22 cellular contexts compared by ENCODE assay signal in the genomic region with DNA sequence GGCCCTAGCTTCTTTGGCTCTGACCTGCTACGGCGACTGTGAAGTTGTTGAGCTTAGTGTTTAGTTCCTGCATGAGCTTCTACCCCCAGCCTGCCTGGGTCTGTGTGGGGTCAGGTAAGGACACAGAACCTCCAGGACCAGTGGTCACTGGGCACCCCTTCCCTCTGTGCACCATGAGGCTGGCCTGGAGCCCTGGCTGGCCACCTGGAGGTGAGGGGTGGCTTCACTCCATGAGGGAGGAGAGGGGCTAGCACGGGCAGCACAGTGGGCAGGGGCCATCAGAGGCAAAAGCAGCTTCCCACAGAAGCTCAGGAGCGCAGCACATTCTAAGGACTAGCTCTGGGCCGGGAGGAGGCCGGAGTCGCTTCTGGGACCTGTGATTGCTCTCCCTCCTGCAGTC. TPM values are rescaled to one million over a fixed set of nuclear protein-coding genes. Genes with fewer than 3 reads are reported as not detected.
A peak's percentile ranks its signal among the peaks of the same experiment; 100 is the strongest.
DNase-seq lines count a peak whose midpoint lies in the region; ATAC-seq, FAIRE-seq and TF ChIP-seq lines count a peak whose summit lies in the region.
"Had no signal": no experiment of that assay in that cellular context is flagged by ENCODE, and none has a peak within 500 bp of the region (broad histone marks: within the 10 kb centered on the region; RNA-seq: fewer than 3 reads in every experiment).

No MANE protein-coding gene starts in this region.

- H3K4me1 Mint-ChIP-seq in activated T-helper 17 cell treated with anti-CD3 and anti-CD28 coated beads, Interleukin-2, amount 50 U/mL, for 72 hours: peaks cover 34% of the 10 kb centered on the region
- H3K4me1 Mint-ChIP-seq in naive thymus-derived CD8-positive, alpha-beta T cell: peaks cover 35 to 66% (median 58%) of the 10 kb centered on the region in 4 donors
- H3K4me1 Mint-ChIP-seq in MCF 10A (ENCODE audit: insufficient read depth, unreplicated experiment): no peaks in the 10 kb centered on the region

- no peaks in the 10 kb centered on the region for H3K9me3 ChIP-seq in HepG2 (ENCODE audit: low read length)
- H3K9me3 ChIP-seq in right lobe of liver: no peaks in the 10 kb centered on the region
- no peaks in the 10 kb centered on the region for H3K9me3 ChIP-seq in MM.1S (replicated peaks; ENCODE audit: insufficient read depth, low read length)
- H3K9me3 ChIP-seq: Peyer's patch had no signal

- no peak for TF ChIP-seq POLR2A in HepG2 (IDR thresholded peaks at IDR 0.05; ENCODE audit: insufficient read depth in 1 of 2, low read depth in 2 of 2, low read length in 2 of 2)
- no peak for TF ChIP-seq POLR2A in right lobe of liver (IDR thresholded peaks at IDR 0.05)

- TF ChIP-seq CTCF in HepG2 (CRISPR knock-in tag; IDR thresholded peaks at IDR 0.05) (no peak), right lobe of liver (IDR thresholded peaks at IDR 0.05) (no peak), MM.1S (IDR thresholded peaks at IDR 0.05; ENCODE audit: low read length) (no peak), MCF 10A (IDR thresholded peaks at IDR 0.05; ENCODE audit: unreplicated experiment) (no peak)

- H3K79me2 ChIP-seq in HepG2 (ENCODE audit: insufficient read depth, low read length) (no peaks in the 10 kb centered on the region), MM.1S (ENCODE audit: low read length) (no peaks in the 10 kb centered on the region)

- H4K20me1 ChIP-seq in HepG2 (ENCODE audit: insufficient read depth, low read length) (no peaks in the 10 kb centered on the region), MM.1S (ENCODE audit: insufficient read depth, low read length) (no peaks in the 10 kb centered on the region)

- peaks cover 5% of the 10 kb centered on the region for H3K27me3 Mint-ChIP-seq in activated T-helper 17 cell treated with anti-CD3 and anti-CD28 coated beads, Interleukin-2, amount 50 U/mL, for 72 hours
- no peaks in the 10 kb centered on the region for H3K27me3 Mint-ChIP-seq in naive thymus-derived CD8-positive, alpha-beta T cell
- H3K27me3 Mint-ChIP-seq in MCF 10A (ENCODE audit: insufficient read depth, unreplicated experiment): no peaks in the 10 kb centered on the region

- CTCF ChIA-PET in HepG2 (lab: Yijun Ruan, JAX; ENCODE audit: low intra/inter-chr PET ratio, low total read pairs): no interaction called here
- CTCF ChIA-PET in MCF 10A (lab: Yijun Ruan, JAX): interaction anchor here (2.1 kb wide), 1 partner anchor 30 kb away, joined by 7 read pairs; no protein-coding TSS in a partner anchor

- peak overlapping the region; percentile 13 for H3K27ac Mint-ChIP-seq in activated T-helper 17 cell treated with anti-CD3 and anti-CD28 coated beads, Interleukin-2, amount 50 U/mL, for 72 hours
- H3K27ac Mint-ChIP-seq in naive thymus-derived CD8-positive, alpha-beta T cell: peak overlapping the region in 6 of 10 donors; percentile 7 to 96 (median 70)
- H3K27ac Mint-ChIP-seq in MCF 10A (ENCODE audit: low read depth, unreplicated experiment): no peak overlapping the region

- H3F3A ChIP-seq in MM.1S (ENCODE audit: insufficient read depth, low read length): no peaks in the 10 kb centered on the region

- in situ Hi-C loops in HepG2 (cut with HindIII; ENCODE audit: extremely low pct_ligation_motif_present, low pct_unique_long_range_greater_than_20kb): no loop called here

- peaks cover 0 to 5% of the 10 kb centered on the region in 2 experiments; a peak in 1 of 5 replicates for H3K27me3 ChIP-seq in HepG2 (ENCODE audit: control insufficient read depth in 1 of 2, insufficient read depth in 2 of 2, low read length in 2 of 2)
- no peaks in the 10 kb centered on the region for H3K27me3 ChIP-seq in right lobe of liver
- H3K27me3 ChIP-seq in MM.1S (replicated peaks; ENCODE audit: insufficient read depth, low read length): no peaks in the 10 kb centered on the region
- H3K27me3 ChIP-seq: Peyer's patch had no signal

- peak overlapping the region; percentile 33 for H3K4me3 Mint-ChIP-seq in activated T-helper 17 cell treated with anti-CD3 and anti-CD28 coated beads, Interleukin-2, amount 50 U/mL, for 72 hours
- peak overlapping the region in 4 of 10 donors; percentile 10 to 83 (median 46) for H3K4me3 Mint-ChIP-seq in naive thymus-derived CD8-positive, alpha-beta T cell
- H3K4me3 Mint-ChIP-seq in MCF 10A (ENCODE audit: unreplicated experiment): no peak overlapping the region

- POLR2A ChIA-PET in HepG2 (lab: Yijun Ruan, JAX): no interaction called here
- POLR2A ChIA-PET in naive thymus-derived CD8-positive, alpha-beta T cell (lab: Charles Lee): no interaction called here
- POLR2A ChIA-PET in MCF 10A (lab: Yijun Ruan, JAX): interaction anchor here (0.7 to 1.2 kb wide), 3 partner anchors 10 to 178 kb away, joined by 3 to 4 read pairs (median 3); no protein-coding TSS in a partner anchor

- H2AFZ ChIP-seq in HepG2 (ENCODE audit: low read length) (no peak overlapping the region), MM.1S (ENCODE audit: low read length) (no peak overlapping the region)
- H2AFZ ChIP-seq: GM23248 had no signal

- H3K4me2 ChIP-seq in HepG2 (ENCODE audit: low read depth, low read length) (no peak overlapping the region), MM.1S (ENCODE audit: low read depth, low read length) (no peak overlapping the region)

- H3K4me1 ChIP-seq in HepG2 (ENCODE audit: insufficient read depth, low read length) (no peaks in the 10 kb centered on the region), right lobe of liver (no peaks in the 10 kb centered on the region), MM.1S (ENCODE audit: low read length) (no peaks in the 10 kb centered on the region)
- H3K4me1 ChIP-seq: Peyer's patch had no signal

- H3K36me3 ChIP-seq in HepG2 (replicated peaks in 1 of 2; ENCODE audit: control insufficient read depth in 1 of 2, insufficient read depth in 2 of 2, low read length in 2 of 2) (peaks cover 0 to 5% of the 10 kb centered on the region in 2 experiments; a peak in 1 of 5 replicates), right lobe of liver (no peaks in the 10 kb centered on the region), MM.1S (replicated peaks; ENCODE audit: insufficient read depth, low read length) (no peaks in the 10 kb centered on the region)

- TF ChIP-seq RAD21 in HepG2 (CRISPR knock-in tag; IDR thresholded peaks at IDR 0.05): no peak

- DNase-seq in HepG2 (ENCODE audit: low spot score) (no peak), right lobe of liver (no peak), MM.1S (no peak), MCF 10A (ENCODE audit: unreplicated experiment) (no peak)
- DNase-seq in naive thymus-derived CD8-positive, alpha-beta T cell: no peak
- DNase-seq: C1 segment of cervical spinal cord, DMS153, GDM1, GM23248, HCEC 1CT, Kasumi-1, NCI-H1105, NCI-H2081, NCI-H2171 treated with DMSO at 0.1 percent for 48 hours, NCI-H446, NCI-H69, Peyer's patch had no signal

- BruUV-seq in HepG2 (replicated peaks; lab: Mats Ljungman, UMichigan): no TSS peak
- BruUV-seq in MCF 10A (replicated peaks; lab: Mats Ljungman, UMichigan): no TSS peak

- 87% methylated on average over 7 of the region's 7 CpGs for WGBS in HepG2 (ENCODE audit: low lambda C conversion rate)
- 100% methylated on average over 4 of the region's 7 CpGs for WGBS in right lobe of liver (ENCODE audit: insufficient coverage, low coverage, low lambda C conversion rate, missing lambda C conversion rate)

- H3K27ac ChIP-seq in HepG2 (ENCODE audit: extremely low read length, insufficient read depth, low read length) (no peak overlapping the region), right lobe of liver (no peak overlapping the region), MM.1S (ENCODE audit: low read length) (no peak overlapping the region)
- H3K27ac ChIP-seq: GM23248, Peyer's patch had no signal

- H3K4me3 ChIP-seq in HepG2 (replicated peaks in 1 of 3; ENCODE audit: insufficient read depth in 1 of 3, low read depth in 2 of 3, low read length in 3 of 3): no peak overlapping the region
- no peak overlapping the region for H3K4me3 ChIP-seq in right lobe of liver
- H3K4me3 ChIP-seq in MM.1S (ENCODE audit: low read length): no peak overlapping the region
- H3K4me3 ChIP-seq: GM12878, GM23248, Peyer's patch had no signal

- H3K9me2 ChIP-seq in MM.1S (replicated peaks; ENCODE audit: insufficient read depth, low read length): no peaks in the 10 kb centered on the region

- intact Hi-C loops in HepG2 (cut with micrococcal nuclease; ENCODE audit: unreplicated experiment): no loop called here
- intact Hi-C loops in right lobe of liver (cut with DNase I): loop anchor here in 1 of 2 donors (10.0 kb wide), 1 partner anchor 369 kb away; no protein-coding TSS in a partner anchor
- intact Hi-C loops in MCF 10A (cut with micrococcal nuclease): no loop called here

- H3K9me3 Mint-ChIP-seq in activated T-helper 17 cell treated with anti-CD3 and anti-CD28 coated beads, Interleukin-2, amount 50 U/mL, for 72 hours: no peaks in the 10 kb centered on the region
- no peaks in the 10 kb centered on the region for H3K9me3 Mint-ChIP-seq in naive thymus-derived CD8-positive, alpha-beta T cell
- H3K9me3 Mint-ChIP-seq in MCF 10A (ENCODE audit: unreplicated experiment): no peaks in the 10 kb centered on the region

- ATAC-seq in HepG2: peak; percentile 23; the same call in 2 of the 3 replicates
- ATAC-seq in right lobe of liver: no peak
- ATAC-seq in activated T-helper 17 cell treated with anti-CD3 and anti-CD28 coated beads, Interleukin-2, amount 50 U/mL, for 72 hours (replicated peaks): no peak
- ATAC-seq in naive thymus-derived CD8-positive, alpha-beta T cell: no peak
- ATAC-seq in HG02973 (IDR thresholded peaks at IDR 0.05; ENCODE audit: unreplicated experiment): no peak
- ATAC-seq: GM12878 had no signal

- H3K36me3 Mint-ChIP-seq in activated T-helper 17 cell treated with anti-CD3 and anti-CD28 coated beads, Interleukin-2, amount 50 U/mL, for 72 hours (ENCODE audit: low read depth): peaks cover 14% of the 10 kb centered on the region
- H3K36me3 Mint-ChIP-seq in naive thymus-derived CD8-positive, alpha-beta T cell: peaks cover 0 to 15% (median 7%) of the 10 kb centered on the region in 3 donors
- H3K36me3 Mint-ChIP-seq in MCF 10A (ENCODE audit: insufficient read depth, unreplicated experiment): peaks cover 7% of the 10 kb centered on the region

- H3K9ac ChIP-seq in HepG2 (ENCODE audit: insufficient read depth, low read depth, low read length) (no peak overlapping the region), MM.1S (ENCODE audit: low read length) (no peak overlapping the region)
- H3K9ac ChIP-seq: GM23248 had no signal

- no peak for FAIRE-seq in HepG2 (lab: Jason Lieb, UNC)
- FAIRE-seq: GM12878, GM19239, HTR-8/SVneo had no signal

- TF ChIP-seq EP300 in HepG2 (IDR thresholded peaks at IDR 0.05; ENCODE audit: low read depth in 2 of 2, low read length in 2 of 2) (no peak), HepG2 (CRISPR knock-in tag; IDR thresholded peaks at IDR 0.05; ENCODE audit: borderline replicate concordance) (no peak)

RNA-seq across cellular contexts. Expression of gene CCDC92, which starts 36.7 kb away (rescaled TPM):
- total RNA-seq in HepG2 (2016; rRNA removed; fragmentation: Illumina TruSeq; extraction: Trizol) (4.6 and 5.4 TPM in 2 replicates), right lobe of liver (10 to 100 TPM; 12.5 to 17.5 (median 16.1) TPM), MCF 10A (2022) (30.9 and 32.3 TPM in 2 replicates)
- 6.8 and 8.3 TPM in 2 replicates for total RNA-seq in HepG2 (2016; cell fraction: cytosol; rRNA removed; fragmentation: Illumina TruSeq; extraction: Trizol; ENCODE audit: low read depth)
- 3.3 and 3.9 TPM in 2 replicates for total RNA-seq in HepG2 (2016; cell fraction: insoluble cytoplasmic fraction; rRNA removed; fragmentation: Illumina TruSeq; extraction: Trizol)
- total RNA-seq in HepG2 (2016; cell fraction: membrane; rRNA removed; fragmentation: Illumina TruSeq; extraction: Trizol): 15.8 and 17.8 TPM in 2 replicates
- 5.2 and 5.7 TPM in 2 replicates for total RNA-seq in HepG2 (2016; cell fraction: nucleus; rRNA removed; fragmentation: Illumina TruSeq; extraction: Trizol)
- polyA plus RNA-seq in HepG2 (2011; rRNA removed): 14.7 and 17.0 TPM in 2 replicates
- polyA plus RNA-seq in HepG2 (2011; cell fraction: cytosol; rRNA removed): 12.2 and 12.3 TPM in 2 replicates
- 19.1 and 22.3 TPM in 2 replicates for polyA plus RNA-seq in HepG2 (2011; cell fraction: nucleus; rRNA removed)
- polyA plus RNA-seq in HepG2 (2012): 19.7 and 20.6 TPM in 2 replicates
- polyA plus RNA-seq in HepG2 (2016; cell fraction: cytosol; fragmentation: Illumina TruSeq; extraction: Trizol; ENCODE audit: low read depth): 46.0 and 49.0 TPM in 2 replicates
- polyA plus RNA-seq in HepG2 (2016; cell fraction: insoluble cytoplasmic fraction; fragmentation: Illumina TruSeq; extraction: Trizol; ENCODE audit: low read depth): 12.2 and 19.6 TPM in 2 replicates
- polyA plus RNA-seq in HepG2 (2016; cell fraction: membrane; fragmentation: Illumina TruSeq; extraction: Trizol; ENCODE audit: low read depth): 66.4 and 70.7 TPM in 2 replicates
- 21.7 and 23.0 TPM in 2 replicates for polyA plus RNA-seq in HepG2 (2016; cell fraction: nucleus; fragmentation: Illumina TruSeq; extraction: Trizol; ENCODE audit: insufficient read depth, low read depth)
- 4.1 and 12.5 TPM in 2 replicates for polyA minus RNA-seq in HepG2 (2011; rRNA and poly(A)+ RNA removed; ENCODE audit: low replicate concordance)
- 4.6 and 5.2 TPM in 2 replicates for polyA minus RNA-seq in HepG2 (2011; cell fraction: cytosol; rRNA and poly(A)+ RNA removed)
- 14.3 and 19.6 TPM in 2 replicates for polyA minus RNA-seq in HepG2 (2011; cell fraction: nucleus; rRNA and poly(A)+ RNA removed)
- 10 to 100 TPM; 19.2 to 19.4 TPM for total RNA-seq in activated T-helper 17 cell treated with anti-CD3 and anti-CD28 coated beads, Interleukin-2, amount 50 U/mL, for 72 hours
- total RNA-seq in naive thymus-derived CD8-positive, alpha-beta T cell: 10 to 100 TPM; 23.3 to 28.2 TPM
- polyA plus RNA-seq in naive thymus-derived CD8-positive, alpha-beta T cell: 10 to 100 TPM; 16.7 to 34.0 (median 21.1) TPM

RNA-seq across cellular contexts. Expression of gene ZNF664, which starts 37.1 kb away (rescaled TPM):
- total RNA-seq in HepG2 (2016; rRNA removed; fragmentation: Illumina TruSeq; extraction: Trizol) (56.5 and 109 TPM in 2 replicates), right lobe of liver (10 to 100 TPM; 37.3 to 46.5 (median 43.2) TPM), MCF 10A (2022) (123 and 141 TPM in 2 replicates)
- total RNA-seq in HepG2 (2016; cell fraction: cytosol; rRNA removed; fragmentation: Illumina TruSeq; extraction: Trizol; ENCODE audit: low read depth): 17.1 and 19.6 TPM in 2 replicates
- 63.9 and 99.8 TPM in 2 replicates for total RNA-seq in HepG2 (2016; cell fraction: insoluble cytoplasmic fraction; rRNA removed; fragmentation: Illumina TruSeq; extraction: Trizol)
- 84.3 and 86.0 TPM in 2 replicates for total RNA-seq in HepG2 (2016; cell fraction: membrane; rRNA removed; fragmentation: Illumina TruSeq; extraction: Trizol)
- 64.5 and 64.7 TPM in 2 replicates for total RNA-seq in HepG2 (2016; cell fraction: nucleus; rRNA removed; fragmentation: Illumina TruSeq; extraction: Trizol)
- polyA plus RNA-seq in HepG2 (2011; rRNA removed): 43.9 and 46.1 TPM in 2 replicates
- 25.5 and 35.4 TPM in 2 replicates for polyA plus RNA-seq in HepG2 (2011; cell fraction: cytosol; rRNA removed)
- 44.8 and 58.7 TPM in 2 replicates for polyA plus RNA-seq in HepG2 (2011; cell fraction: nucleus; rRNA removed)
- polyA plus RNA-seq in HepG2 (2012): 43.4 and 52.1 TPM in 2 replicates
- 20.6 and 23.0 TPM in 2 replicates for polyA plus RNA-seq in HepG2 (2016; cell fraction: cytosol; fragmentation: Illumina TruSeq; extraction: Trizol; ENCODE audit: low read depth)
- 101 and 102 TPM in 2 replicates for polyA plus RNA-seq in HepG2 (2016; cell fraction: insoluble cytoplasmic fraction; fragmentation: Illumina TruSeq; extraction: Trizol; ENCODE audit: low read depth)
- polyA plus RNA-seq in HepG2 (2016; cell fraction: membrane; fragmentation: Illumina TruSeq; extraction: Trizol; ENCODE audit: low read depth): 67.1 and 72.2 TPM in 2 replicates
- 80.2 and 81.9 TPM in 2 replicates for polyA plus RNA-seq in HepG2 (2016; cell fraction: nucleus; fragmentation: Illumina TruSeq; extraction: Trizol; ENCODE audit: insufficient read depth, low read depth)
- 36.2 and 75.5 TPM in 2 replicates for polyA minus RNA-seq in HepG2 (2011; rRNA and poly(A)+ RNA removed; ENCODE audit: low replicate concordance)
- polyA minus RNA-seq in HepG2 (2011; cell fraction: cytosol; rRNA and poly(A)+ RNA removed): 24.4 and 29.4 TPM in 2 replicates
- polyA minus RNA-seq in HepG2 (2011; cell fraction: nucleus; rRNA and poly(A)+ RNA removed): 53.6 and 59.6 TPM in 2 replicates
- total RNA-seq in activated T-helper 17 cell treated with anti-CD3 and anti-CD28 coated beads, Interleukin-2, amount 50 U/mL, for 72 hours: 10 to 100 TPM; 35.6 to 48.3 TPM
- 10 to 100 TPM; 43.9 to 47.9 TPM for total RNA-seq in naive thymus-derived CD8-positive, alpha-beta T cell
- 10 to 100 TPM in 2 of 3 donors, 1 to 10 TPM in 1; 9.4 to 10.8 (median 10.3) TPM for polyA plus RNA-seq in naive thymus-derived CD8-positive, alpha-beta T cell
